In genomic region chr1:155522069-155522468, GRCh38 we compare ENCODE assay signal across 29 cellular contexts.
"Had no signal": no experiment of that assay in that cellular context is flagged by ENCODE, and none has a peak within 500 bp of the region (broad histone marks: within the 10 kb centered on the region; RNA-seq: fewer than 3 reads in every experiment).

No MANE protein-coding gene starts in this region.

- H3K4me1 Mint-ChIP-seq: neural crest cell had no signal

- H3K27me3 ChIP-seq: brain microvascular endothelial cell, sigmoid colon, transverse colon had no signal

- DNase-seq: activated CD4-positive, alpha-beta memory T cell treated with anti-CD3 and anti-CD28 coated beads for 36 hours; activated CD4-positive, alpha-beta T cell treated with anti-CD3 and anti-CD28 coated beads for 4 hours; activated CD4-positive, CD25-positive, alpha-beta regulatory T cell; activated effector memory CD4-positive, alpha-beta T cell treated with anti-CD3 and anti-CD28 coated beads, Interleukin-2, amount 50 U/mL, for 16 hours; activated naive CD4-positive, alpha-beta T cell treated with anti-CD3 and anti-CD28 coated beads, Interleukin-2, amount 50 U/mL, for 16 hours; activated T-cell treated with anti-CD3 and anti-CD28 coated beads, Interleukin-2, amount 50 U/mL, for 72 hours; aorta; brain microvascular endothelial cell; central memory CD4-positive, alpha-beta T cell; dermis blood vessel endothelial cell; effector CD8-positive, alpha-beta T cell; hippocampal formation; left ventricle myocardium superior; mucosa of descending colon; occipital lobe; retina; sigmoid colon; stimulated activated CD4-positive, alpha-beta T cell treated with anti-CD3 and anti-CD28 coated beads, Interleukin-2, amount 100 ng/mL, for 48 hours; stimulated activated CD8-positive, alpha-beta memory T cell treated with anti-CD3 and anti-CD28 coated beads, Interleukin-4, amount 100 ng/mL, for 48 hours; stimulated activated naive B cell treated with anti-CD40 and anti-IgM and Interleukin-4, amounts not matched to agents 10 μg/mL and 1 μg/mL and 100 μg/mL, for 72 hours; T1000; transverse colon had no signal

- H3K27ac Mint-ChIP-seq: activated CD4-positive, alpha-beta memory T cell treated with anti-CD3 and anti-CD28 coated beads for 36 hours; memory B cell; stimulated activated naive B cell treated with anti-CD40 and anti-IgM and Interleukin-4, amounts not matched to agents 10 μg/mL and 1 μg/mL and 100 μg/mL, for 72 hours; T-helper 1 cell treated with Interleukin-12 subunit alpha and Interleukin-12 subunit beta and Interleukin-4 antibody, amounts not matched to agents 30 μg/mL and 1 μg/mL, for 36 hours had no signal

- ATAC-seq: activated T-cell treated with anti-CD3 and anti-CD28 coated beads, Interleukin-2, amount 50 U/mL, for 72 hours; esophagus mucosa; left ventricle myocardium superior; mucosa of descending colon; stimulated activated naive B cell treated with anti-CD40 and anti-IgM and Interleukin-4, amounts not matched to agents 10 μg/mL and 1 μg/mL and 100 μg/mL, for 72 hours had no signal

- H3K4me3 Mint-ChIP-seq: activated CD4-positive, alpha-beta memory T cell treated with anti-CD3 and anti-CD28 coated beads for 36 hours; activated T-cell treated with anti-CD3 and anti-CD28 coated beads, Interleukin-2, amount 50 U/mL, for 72 hours; memory B cell; neural crest cell; stimulated activated naive B cell treated with anti-CD40 and anti-IgM and Interleukin-4, amounts not matched to agents 10 μg/mL and 1 μg/mL and 100 μg/mL, for 72 hours; T-helper 1 cell treated with Interleukin-12 subunit alpha and Interleukin-12 subunit beta and Interleukin-4 antibody, amounts not matched to agents 30 μg/mL and 1 μg/mL, for 36 hours had no signal

- FAIRE-seq: frontal cortex, urothelium cell line had no signal

- H3K27me3 Mint-ChIP-seq: activated CD4-positive, alpha-beta memory T cell treated with anti-CD3 and anti-CD28 coated beads for 36 hours; memory B cell; progenitor cell of endocrine pancreas; stimulated activated naive B cell treated with anti-CD40 and anti-IgM and Interleukin-4, amounts not matched to agents 10 μg/mL and 1 μg/mL and 100 μg/mL, for 72 hours had no signal

- H3K27ac ChIP-seq: brain microvascular endothelial cell, sigmoid colon, transverse colon had no signal

- H3K9me3 ChIP-seq: mucosa of descending colon, sigmoid colon, transverse colon had no signal

- H3K9me3 Mint-ChIP-seq: activated CD4-positive, alpha-beta memory T cell treated with anti-CD3 and anti-CD28 coated beads for 36 hours; activated T-cell treated with anti-CD3 and anti-CD28 coated beads, Interleukin-2, amount 50 U/mL, for 72 hours; memory B cell; stimulated activated naive B cell treated with anti-CD40 and anti-IgM and Interleukin-4, amounts not matched to agents 10 μg/mL and 1 μg/mL and 100 μg/mL, for 72 hours; T-helper 1 cell treated with Interleukin-12 subunit alpha and Interleukin-12 subunit beta and Interleukin-4 antibody, amounts not matched to agents 30 μg/mL and 1 μg/mL, for 36 hours had no signal
